Comparison of ENCODE assay signal across 25 cellular contexts in genomic region chr4:33133723-33134122, GRCh38.
DNase-seq lines count a peak whose midpoint lies in the region; ATAC-seq and TF ChIP-seq lines count a peak whose summit lies in the region.
"Had no signal": no experiment of that assay in that cellular context is flagged by ENCODE, and none has a peak within 500 bp of the region (broad histone marks: within the 10 kb centered on the region; RNA-seq: fewer than 3 reads in every experiment).

No MANE protein-coding gene starts in this region.

- no peaks in the 10 kb centered on the region for H3K9me3 Mint-ChIP-seq in neural progenitor cell

- H3K27me3 Mint-ChIP-seq in neural progenitor cell (ENCODE audit: insufficient read depth, low read depth): no peaks in the 10 kb centered on the region
- H3K27me3 Mint-ChIP-seq: CD8-positive, alpha-beta memory T cell had no signal

- intact Hi-C loops in A673 (cut with micrococcal nuclease; ENCODE audit: unreplicated experiment): no loop called here

- no TSS peak for BruUV-seq in A673 (replicated peaks; lab: Mats Ljungman, UMichigan)

- H3K27ac Mint-ChIP-seq in neural progenitor cell: no peak overlapping the region
- H3K27ac Mint-ChIP-seq: CD8-positive, alpha-beta memory T cell had no signal

- no peaks in the 10 kb centered on the region for H3F3A ChIP-seq in neural progenitor cell (ENCODE audit: low read depth)

- H3K9me3 ChIP-seq in neural progenitor cell (ENCODE audit: low read depth) (no peaks in the 10 kb centered on the region), A673 (ENCODE audit: low read depth, low read length, poor library complexity, severe bottlenecking) (no peaks in the 10 kb centered on the region)
- H3K9me3 ChIP-seq: BE2C had no signal

- no peak overlapping the region for H3K4me3 Mint-ChIP-seq in neural progenitor cell
- H3K4me3 Mint-ChIP-seq: CD14-positive monocyte; CD8-positive, alpha-beta memory T cell had no signal

- no peak for ATAC-seq in GM21360 (IDR thresholded peaks at IDR 0.05; ENCODE audit: unreplicated experiment)
- ATAC-seq: HCT116, Panc1 had no signal

- H4K20me1 ChIP-seq in neural progenitor cell (ENCODE audit: low read depth): no peaks in the 10 kb centered on the region

- no peaks in the 10 kb centered on the region for H3K36me3 ChIP-seq in H7 (replicated peaks; ENCODE audit: control insufficient read depth, insufficient read depth, low read length)
- H3K36me3 ChIP-seq in neural progenitor cell: no peaks in the 10 kb centered on the region
- no peaks in the 10 kb centered on the region for H3K36me3 ChIP-seq in A673 (ENCODE audit: insufficient read depth, low read length, poor library complexity, severe bottlenecking)
- H3K36me3 ChIP-seq: BE2C had no signal

- no peak overlapping the region for H3K27ac ChIP-seq in neural progenitor cell
- no peak overlapping the region for H3K27ac ChIP-seq in A673 (ENCODE audit: low read depth, low read length, poor library complexity, severe bottlenecking)

- H3K27me3 ChIP-seq in H7 (ENCODE audit: control insufficient read depth, insufficient read depth, low read length) (no peaks in the 10 kb centered on the region), neural progenitor cell (no peaks in the 10 kb centered on the region), A673 (replicated peaks; ENCODE audit: insufficient read depth, low read depth, low read length, poor library complexity) (no peaks in the 10 kb centered on the region)
- H3K27me3 ChIP-seq: BE2C had no signal

- H3K4me1 Mint-ChIP-seq in neural progenitor cell: no peaks in the 10 kb centered on the region
- H3K4me1 Mint-ChIP-seq: CD14-positive monocyte; CD8-positive, alpha-beta memory T cell had no signal

- H3K36me3 Mint-ChIP-seq in neural progenitor cell: no peaks in the 10 kb centered on the region
- H3K36me3 Mint-ChIP-seq: CD14-positive monocyte; CD8-positive, alpha-beta memory T cell had no signal

- H3K4me2 ChIP-seq in neural progenitor cell: no peak overlapping the region

- H2AFZ ChIP-seq in neural progenitor cell (replicated peaks): no peak overlapping the region

- TF ChIP-seq CTCF in neural progenitor cell (IDR thresholded peaks at IDR 0.05) (no peak), A673 (conservative IDR thresholded peaks at IDR 0.05; ENCODE audit: low read depth, low read length) (no peak)

- H3K4me1 ChIP-seq in neural progenitor cell (no peaks in the 10 kb centered on the region), A673 (ENCODE audit: insufficient read depth, low read length, poor library complexity, severe bottlenecking) (no peaks in the 10 kb centered on the region)
- H3K4me1 ChIP-seq: BE2C had no signal

- peak; percentile 13 for DNase-seq in H7
- DNase-seq in RKO (ENCODE audit: low spot score): peak; percentile 6
- DNase-seq in iPS DF 19.7 (ENCODE audit: low read depth, low spot score): peak; percentile 17
- DNase-seq in neural progenitor cell (ENCODE audit: low spot score): peak; percentile 21
- DNase-seq in A673 (ENCODE audit: low spot score): no peak
- no peak for DNase-seq in globus pallidus (ENCODE audit: low spot score)
- DNase-seq: ACHN; BE2C; CD8-positive, alpha-beta memory T cell; DMS153; DND-41; GOT3; KBM-7; MV-4-11; NCI-H1105 treated with DMSO at 0.1 percent for 48 hours; NCI-H1694; NCI-H2029 treated with DMSO at 0.1 percent for 48 hours; NCI-H2171; NCI-H510A; SHP77 treated with DMSO at 0.1 percent for 48 hours; SW 1271 had no signal

- POLR2A ChIA-PET in A673 (lab: Charles Lee; ENCODE audit: low non-redundant PET): no interaction called here

- CTCF ChIA-PET in A673 (lab: Charles Lee): no interaction called here

- no peak overlapping the region for H3K4me3 ChIP-seq in H7 (ENCODE audit: insufficient read depth, low read depth, low read length)
- no peak overlapping the region for H3K4me3 ChIP-seq in neural progenitor cell
- no peak overlapping the region for H3K4me3 ChIP-seq in A673 (ENCODE audit: low read depth, low read length, poor library complexity, severe bottlenecking)

- no peaks in the 10 kb centered on the region for H3K79me2 ChIP-seq in neural progenitor cell (ENCODE audit: low read depth)

- H3K9ac ChIP-seq in neural progenitor cell: no peak overlapping the region

Comparison
In these comparisons a context has a peak if more than half of its experiments do, and no peak if none do; other contexts are left out.
1. DNase-seq: peak in H7 (single experiment), RKO (single experiment), iPS DF 19.7 (single experiment) and neural progenitor cell (single experiment); none in A673 (single experiment) and globus pallidus (single experiment).